ENCODE assay signal across 1 cellular context in genomic region chr17:64145751-64146417, GRCh38.
A peak's percentile ranks its signal among the peaks of the same experiment; 100 is the strongest.
TF ChIP-seq lines count a peak whose summit lies in the region.

No MANE protein-coding gene starts in this region.

TF ChIP-seq in K562, 482 proteins besides CTCF, POLR2A, EP300 and RAD21 (continued from another document and continues in another):
- TF ChIP-seq PRDM10 (IDR thresholded peaks at IDR 0.05; ENCODE audit: partially characterized antibody), result peak; percentile 7
- TF ChIP-seq MCM2 (IDR thresholded peaks at IDR 0.05; ENCODE audit: low read depth), result no peak
- no peak for TF ChIP-seq NR2F6 (CRISPR knock-in tag; IDR thresholded peaks at IDR 0.05)
- TF ChIP-seq ZNF445 (CRISPR knock-in tag; IDR thresholded peaks at IDR 0.05; ENCODE audit: low read depth), result no peak
- TF ChIP-seq NR1H2 (CRISPR knock-in tag; IDR thresholded peaks at IDR 0.05), result no peak; the same call in 1 of the 2 replicates
- peak; percentile 56; the same call in 1 of the 2 replicates for TF ChIP-seq MXI1 (IDR thresholded peaks at IDR 0.05; ENCODE audit: low read depth, low read length)
- no peak; the same call in 1 of the 2 replicates for TF ChIP-seq PTBP1 (IDR thresholded peaks at IDR 0.05; ENCODE audit: low read depth, low read length)
- no peak; the same call in 1 of the 2 replicates for TF ChIP-seq EGR1 (conservative IDR thresholded peaks at IDR 0.05)
- no peak for TF ChIP-seq YY1 (IDR thresholded peaks at IDR 0.05; ENCODE audit: borderline replicate concordance in 1 of 3, control insufficient read depth in 1 of 3, extremely low read depth in 1 of 3, insufficient read depth in 3 of 3, insufficient read length in 1 of 3, insufficient replicate concordance in 2 of 3, low read depth in 1 of 3, low read length in 2 of 3)
- TF ChIP-seq KLF1 (tag; IDR thresholded peaks at IDR 0.05), result peak; percentile 38; the same call in 1 of the 2 replicates
- TF ChIP-seq SMC3 (conservative IDR thresholded peaks at IDR 0.05; ENCODE audit: insufficient read depth, low read depth, low read length), result no peak
- no peak for TF ChIP-seq HMG20B (CRISPR knock-in tag; IDR thresholded peaks at IDR 0.05)
- TF ChIP-seq ZFP30 (CRISPR knock-in tag; IDR thresholded peaks at IDR 0.05; ENCODE audit: borderline replicate concordance), result no peak
- TF ChIP-seq GATA2 (CRISPR knock-in tag; IDR thresholded peaks at IDR 0.05), result 0 out of 2 replicates have a peak, but pooled peaks have one; percentile 21
- TF ChIP-seq ZNF764 (CRISPR knock-in tag; IDR thresholded peaks at IDR 0.05; ENCODE audit: low read depth), result no peak
- TF ChIP-seq ZBTB33 (CRISPR knock-in tag; IDR thresholded peaks at IDR 0.05), result 0 out of 2 replicates have a peak, but pooled peaks have one; percentile 12
- TF ChIP-seq ZBTB8A (IDR thresholded peaks at IDR 0.05; ENCODE audit: partially characterized antibody), result no peak
- no peak for TF ChIP-seq ZNF584 (CRISPR knock-in tag; IDR thresholded peaks at IDR 0.05; ENCODE audit: low read depth)
- TF ChIP-seq ZNF282 (CRISPR knock-in tag; IDR thresholded peaks at IDR 0.05), result no peak
- TF ChIP-seq NR4A1 (CRISPR knock-in tag; IDR thresholded peaks at IDR 0.05), result no peak
- TF ChIP-seq NR4A1 (tag; IDR thresholded peaks at IDR 0.05), result peak; percentile 34; the same call in 1 of the 2 replicates
- TF ChIP-seq CREM (IDR thresholded peaks at IDR 0.05; ENCODE audit: low read depth), result peak; percentile 70
- peak; percentile 74; the same call in 1 of the 2 replicates for TF ChIP-seq RUNX1 (IDR thresholded peaks at IDR 0.05; ENCODE audit: low read depth)
- no peak for TF ChIP-seq CTCFL (IDR thresholded peaks at IDR 0.05; ENCODE audit: borderline replicate concordance, insufficient read depth, low read depth, low read length, poor library complexity, severe bottlenecking)
- no peak for TF ChIP-seq CREBBP (IDR thresholded peaks at IDR 0.05; ENCODE audit: low read depth, low read length)
- TF ChIP-seq NONO (IDR thresholded peaks at IDR 0.05; ENCODE audit: low read depth in 2 of 2, low read length in 1 of 2), result peak in 1 of 2 experiments; percentile 95; a peak in 3 of 4 replicates
- TF ChIP-seq BRD9 (IDR thresholded peaks at IDR 0.05; ENCODE audit: low read depth, partially characterized antibody), result no peak
- TF ChIP-seq EP400 (IDR thresholded peaks at IDR 0.05), result peak; percentile 97
- TF ChIP-seq E2F5 (CRISPR knock-in tag; IDR thresholded peaks at IDR 0.05), result no peak
- no peak for TF ChIP-seq PHB (CRISPR knock-in tag; IDR thresholded peaks at IDR 0.05)
- no peak for TF ChIP-seq NUFIP1 (IDR thresholded peaks at IDR 0.05; ENCODE audit: partially characterized antibody)
- no peak for TF ChIP-seq CHD4 (IDR thresholded peaks at IDR 0.05; ENCODE audit: insufficient read depth, insufficient replicate concordance, low read depth, low read length, poor library complexity, severe bottlenecking)
- TF ChIP-seq NFYB (IDR thresholded peaks at IDR 0.05; ENCODE audit: extremely low read depth, insufficient read length), result peak; percentile 76
- no peak for TF ChIP-seq HDGF (IDR thresholded peaks at IDR 0.05)
- TF ChIP-seq NCOA1 (IDR thresholded peaks at IDR 0.05; ENCODE audit: low read depth), result 0 out of 2 replicates have a peak, but pooled peaks have one; percentile 49
- no peak for TF ChIP-seq ZNF699 (CRISPR knock-in tag; IDR thresholded peaks at IDR 0.05; ENCODE audit: insufficient replicate concordance)
- no peak for TF ChIP-seq ZNF280A (IDR thresholded peaks at IDR 0.05; ENCODE audit: low read depth, partially characterized antibody)
- no peak for TF ChIP-seq ZNF583 (CRISPR knock-in tag; IDR thresholded peaks at IDR 0.05)
- no peak for TF ChIP-seq BCL6 (CRISPR knock-in tag; IDR thresholded peaks at IDR 0.05)
- no peak for TF ChIP-seq NFE2L1 (tag; IDR thresholded peaks at IDR 0.05; ENCODE audit: borderline replicate concordance, low read depth)
- TF ChIP-seq ZEB2 (IDR thresholded peaks at IDR 0.05), result no peak
- no peak for TF ChIP-seq NCOA2 (IDR thresholded peaks at IDR 0.05; ENCODE audit: partially characterized antibody in 2 of 2)
- no peak for TF ChIP-seq KLF6 (CRISPR knock-in tag; IDR thresholded peaks at IDR 0.05; ENCODE audit: borderline replicate concordance)
- no peak for TF ChIP-seq PYGO2 (tag; IDR thresholded peaks at IDR 0.05)
- 0 out of 2 replicates have a peak, but pooled peaks have one; percentile 14 for TF ChIP-seq MITF (IDR thresholded peaks at IDR 0.05)
- no peak for TF ChIP-seq FOXJ2 (tag; IDR thresholded peaks at IDR 0.05)
- no peak for TF ChIP-seq HNRNPUL1 (IDR thresholded peaks at IDR 0.05; ENCODE audit: low read length)
- TF ChIP-seq LCOR (CRISPR knock-in tag; IDR thresholded peaks at IDR 0.05), result peak; percentile 65; the same call in 1 of the 2 replicates
- peak; percentile 32; the same call in 1 of the 2 replicates for TF ChIP-seq STAT6 (CRISPR knock-in tag; IDR thresholded peaks at IDR 0.05)
- no peak for TF ChIP-seq TCF7L2 (IDR thresholded peaks at IDR 0.05; ENCODE audit: low read depth, low read length)
- no peak for TF ChIP-seq HOMEZ (CRISPR knock-in tag; IDR thresholded peaks at IDR 0.05)
- no peak for TF ChIP-seq ETV6 (IDR thresholded peaks at IDR 0.05; ENCODE audit: borderline replicate concordance in 1 of 2, low read depth in 2 of 2, low read length in 1 of 2)
- 0 out of 2 replicates have a peak, but pooled peaks have one; percentile 16 for TF ChIP-seq ETV6 (CRISPR knock-in tag; IDR thresholded peaks at IDR 0.05; ENCODE audit: borderline replicate concordance)
- peak; percentile 69 for TF ChIP-seq CC2D1A (IDR thresholded peaks at IDR 0.05)
